ENCODE assay signal across 8 cellular contexts in genomic region chr14:55272415-55272786, GRCh38. TPM values are rescaled to one million over a fixed set of nuclear protein-coding genes. Genes with fewer than 3 reads are reported as not detected.
DNase-seq lines count a peak whose midpoint lies in the region; TF ChIP-seq lines count a peak whose summit lies in the region.

No MANE protein-coding gene starts in this region.

- H2BK15ac ChIP-seq in mesendoderm (replicated peaks; ENCODE audit: low read depth): peak overlapping the region; percentile 74

- no peak overlapping the region for H3K18ac ChIP-seq in mesendoderm (ENCODE audit: low read length)

- H2AK5ac ChIP-seq in mesendoderm (ENCODE audit: low read length): no peak overlapping the region

- H3K27me3 Mint-ChIP-seq in activated naive CD4-positive, alpha-beta T cell treated with anti-CD3 and anti-CD28 coated beads, Interleukin-2, amount 50 U/mL, for 24 hours: no peaks in the 10 kb centered on the region
- H3K27me3 Mint-ChIP-seq in MCF 10A (ENCODE audit: insufficient read depth, unreplicated experiment): no peaks in the 10 kb centered on the region

- no peak overlapping the region for H2BK120ac ChIP-seq in mesendoderm (ENCODE audit: low read depth, low read length)

- H4K5ac ChIP-seq in mesendoderm (ENCODE audit: low read length): no peak overlapping the region

- WGBS in mesendoderm (ENCODE audit: extremely low coverage, insufficient coverage, low lambda C conversion rate): 100% methylated on average over 1 of the region's 1 CpG
- WGBS in urinary bladder: 19% methylated on average over 1 of the region's 1 CpG

- no peak overlapping the region for H3K23ac ChIP-seq in mesendoderm (ENCODE audit: low read length)

- peaks cover 1% of the 10 kb centered on the region for H3K36me3 Mint-ChIP-seq in activated naive CD4-positive, alpha-beta T cell treated with anti-CD3 and anti-CD28 coated beads, Interleukin-2, amount 50 U/mL, for 24 hours
- H3K36me3 Mint-ChIP-seq in MCF 10A (ENCODE audit: insufficient read depth, unreplicated experiment): no peaks in the 10 kb centered on the region

- TF ChIP-seq CTCF in MCF 10A (IDR thresholded peaks at IDR 0.05; ENCODE audit: unreplicated experiment) (no peak), GM13977 (IDR thresholded peaks at IDR 0.05; ENCODE audit: extremely low read depth, insufficient read depth, missing control alignments) (no peak)

- no peak for DNase-seq in activated naive CD4-positive, alpha-beta T cell (lab: John Stamatoyannopoulos, UW)
- DNase-seq in MCF 10A (ENCODE audit: unreplicated experiment) (no peak), mesendoderm (no peak), GM13977 (ENCODE audit: low spot score) (no peak), glomerular visceral epithelial cell (ENCODE audit: extremely low spot score) (no peak), posterior vena cava (ENCODE audit: low spot score) (no peak)

- H3K4me1 ChIP-seq in mesendoderm (ENCODE audit: control insufficient read depth, low read depth, low read length): peaks cover 3% of the 10 kb centered on the region
- no peaks in the 10 kb centered on the region for H3K4me1 ChIP-seq in urinary bladder (ENCODE audit: insufficient read depth)

- H3K4me2 ChIP-seq in mesendoderm (ENCODE audit: low read length): peak overlapping the region; percentile 70

- no peaks in the 10 kb centered on the region for H3K9me3 Mint-ChIP-seq in activated naive CD4-positive, alpha-beta T cell treated with anti-CD3 and anti-CD28 coated beads, Interleukin-2, amount 50 U/mL, for 24 hours
- no peaks in the 10 kb centered on the region for H3K9me3 Mint-ChIP-seq in MCF 10A (ENCODE audit: unreplicated experiment)

- intact Hi-C loops in MCF 10A (cut with micrococcal nuclease) (loop anchor here (5.0 kb wide), 2 partner anchors 60 to 140 kb away; partner anchors contain the start of gene ATG14), posterior vena cava (cut with DNase I) (no loop called here)

- BruUV-seq in MCF 10A (replicated peaks; lab: Mats Ljungman, UMichigan): TSS peak; percentile 41

- POLR2A ChIA-PET in MCF 10A (lab: Yijun Ruan, JAX): interaction anchor here (0.6 to 4.1 kb wide), 22 partner anchors 10 to 418 kb away, joined by 3 to 37 read pairs (median 4); no protein-coding TSS in a partner anchor

- H3K4ac ChIP-seq in mesendoderm (ENCODE audit: low read depth, low read length): no peak overlapping the region

- no peak overlapping the region for H4K8ac ChIP-seq in mesendoderm (ENCODE audit: low read depth, low read length)

- peak overlapping the region; percentile 93 for H3K27ac Mint-ChIP-seq in activated naive CD4-positive, alpha-beta T cell treated with anti-CD3 and anti-CD28 coated beads, Interleukin-2, amount 50 U/mL, for 24 hours
- H3K27ac Mint-ChIP-seq in MCF 10A (ENCODE audit: low read depth, unreplicated experiment): peak overlapping the region; percentile 92

- no peak overlapping the region for H3K27ac ChIP-seq in mesendoderm (ENCODE audit: low read depth, low read length)
- peak overlapping the region; percentile 91 for H3K27ac ChIP-seq in urinary bladder (ENCODE audit: low read depth)

- in situ Hi-C loops in GM13977 (cut with MboI; ENCODE audit: low pct_unique_long_range_greater_than_20kb, low sequenced_read_pairs, unreplicated experiment): loop anchor here (25.0 kb wide), 1 partner anchor 90 kb away; no protein-coding TSS in a partner anchor

- peak overlapping the region; percentile 88 for H3K4me3 ChIP-seq in mesendoderm (ENCODE audit: low read length)
- H3K4me3 ChIP-seq in urinary bladder (ENCODE audit: low read depth, low read length): peak overlapping the region; percentile 83

- no peaks in the 10 kb centered on the region for H3K36me3 ChIP-seq in mesendoderm (ENCODE audit: control insufficient read depth, insufficient read depth, low read length)
- H3K36me3 ChIP-seq in urinary bladder (ENCODE audit: insufficient read depth): no peaks in the 10 kb centered on the region

- H3K4me1 Mint-ChIP-seq in activated naive CD4-positive, alpha-beta T cell treated with anti-CD3 and anti-CD28 coated beads, Interleukin-2, amount 50 U/mL, for 24 hours: peaks cover 59% of the 10 kb centered on the region
- H3K4me1 Mint-ChIP-seq in MCF 10A (ENCODE audit: insufficient read depth, unreplicated experiment): peaks cover 26% of the 10 kb centered on the region

- peak overlapping the region; percentile 93 for H3K9ac ChIP-seq in mesendoderm (ENCODE audit: low read length)

- H3K79me1 ChIP-seq in mesendoderm (ENCODE audit: low read length): peaks cover 3% of the 10 kb centered on the region

- peaks cover 22% of the 10 kb centered on the region for H3K79me2 ChIP-seq in mesendoderm (ENCODE audit: control insufficient read depth, insufficient read depth, low read length)

- no peak overlapping the region for H2BK5ac ChIP-seq in mesendoderm (ENCODE audit: low read length)

- H3K4me3 Mint-ChIP-seq in activated naive CD4-positive, alpha-beta T cell treated with anti-CD3 and anti-CD28 coated beads, Interleukin-2, amount 50 U/mL, for 24 hours: peak overlapping the region; percentile 95
- peak overlapping the region; percentile 82 for H3K4me3 Mint-ChIP-seq in MCF 10A (ENCODE audit: unreplicated experiment)

- CTCF ChIA-PET in MCF 10A (lab: Yijun Ruan, JAX): interaction anchor here (0.6 to 3.5 kb wide), 14 partner anchors 12 to 368 kb away, joined by 3 to 36 read pairs (median 4); no protein-coding TSS in a partner anchor

- H3K56ac ChIP-seq in mesendoderm (ENCODE audit: low read length): peak overlapping the region; percentile 40

- H3K27me3 ChIP-seq in mesendoderm (ENCODE audit: insufficient read depth, low read length, poor library complexity): no peaks in the 10 kb centered on the region

RNA-seq across cellular contexts. Expression of gene FBXO34, which starts 1.2 kb away (rescaled TPM):
- total RNA-seq in MCF 10A (2022) (12.0 and 13.7 TPM in 2 replicates), urinary bladder (39.0 TPM), posterior vena cava (10 to 100 TPM; 15.4 to 20.5 TPM)
- polyA plus RNA-seq in mesendoderm (2013, experiment 1 of 2): 8.4 TPM
- 8.6 TPM for polyA plus RNA-seq in mesendoderm (2013, experiment 2 of 2)
- 12.1 TPM for polyA plus RNA-seq in urinary bladder
